In the genomic region with DNA sequence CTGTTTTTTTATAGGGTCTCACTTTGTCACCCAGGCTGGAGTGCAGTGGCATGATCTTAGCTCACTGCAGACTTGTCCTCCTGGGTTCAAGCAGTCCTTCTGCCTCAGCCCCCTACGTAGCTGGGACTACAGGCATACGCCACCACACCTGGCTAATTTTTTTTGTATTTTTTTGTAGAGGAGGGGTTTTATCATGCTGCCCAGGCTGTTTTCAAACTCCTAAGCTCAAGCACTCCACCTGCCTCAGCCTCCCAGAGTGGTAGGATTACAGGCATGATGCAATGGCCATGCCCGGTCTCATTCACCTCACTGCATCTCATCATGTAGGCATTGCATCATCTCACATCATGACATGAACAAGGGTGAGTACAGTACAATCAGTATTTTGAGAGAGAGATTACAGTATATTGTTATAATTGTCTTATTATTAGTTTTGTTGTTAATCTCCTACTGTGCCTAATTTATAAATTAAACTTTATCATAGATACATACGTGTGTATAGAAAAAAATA, we compare ENCODE assay signal across 27 cellular contexts.
"Had no signal": no experiment of that assay in that cellular context is flagged by ENCODE, and none has a peak within 500 bp of the region (broad histone marks: within the 10 kb centered on the region; RNA-seq: fewer than 3 reads in every experiment).

No MANE protein-coding gene starts in this region.

- H3K27me3 Mint-ChIP-seq: activated naive CD8-positive, alpha-beta T cell treated with anti-CD3 and anti-CD28 coated beads, Interleukin-2, amount 10 ng/mL, durations not matched to agents 7 days and 5 days had no signal

- H3K27ac Mint-ChIP-seq: activated CD8-positive, alpha-beta T cell treated with anti-CD3 and anti-CD28 coated beads, Interleukin-2, amount 10 ng/mL, durations not matched to agents 7 days and 5 days; activated naive CD8-positive, alpha-beta T cell treated with anti-CD3 and anti-CD28 coated beads, Interleukin-2, amount 10 ng/mL, durations not matched to agents 7 days and 5 days had no signal

- H3K36me3 Mint-ChIP-seq: activated naive CD8-positive, alpha-beta T cell treated with anti-CD3 and anti-CD28 coated beads, Interleukin-2, amount 10 ng/mL, durations not matched to agents 7 days and 5 days had no signal

- H3K4me2 ChIP-seq: SK-N-SH had no signal

- H3K27me3 ChIP-seq: adrenal gland, colonic mucosa, SJCRH30 had no signal

- H3K4me3 ChIP-seq: adrenal gland, colonic mucosa, SJCRH30 had no signal

- H3K9me3 ChIP-seq: adrenal gland, colonic mucosa, SJCRH30, SK-N-SH had no signal

- H3K4me1 ChIP-seq: adrenal gland, colonic mucosa, SJCRH30 had no signal

- H3K27ac ChIP-seq: adrenal gland, colonic mucosa, SJCRH30, WERI-Rb-1 had no signal

- H3K4me3 Mint-ChIP-seq: activated CD8-positive, alpha-beta T cell treated with anti-CD3 and anti-CD28 coated beads, Interleukin-2, amount 10 ng/mL, durations not matched to agents 7 days and 5 days; activated naive CD8-positive, alpha-beta T cell treated with anti-CD3 and anti-CD28 coated beads, Interleukin-2, amount 10 ng/mL, durations not matched to agents 7 days and 5 days had no signal

- ATAC-seq: activated CD8-positive, alpha-beta T cell treated with anti-CD3 and anti-CD28 coated beads, Interleukin-2, amount 10 ng/mL, durations not matched to agents 7 days and 5 days; Panc1 had no signal

- H3K9ac ChIP-seq: SK-N-SH had no signal

- H3K36me3 ChIP-seq: adrenal gland, colonic mucosa, SJCRH30, WERI-Rb-1 had no signal

- DNase-seq: activated CD4-positive, alpha-beta T cell treated with anti-CD3 and anti-CD28 coated beads for 4 hours; activated CD4-positive, alpha-beta T cell treated with anti-CD3 and anti-CD28 coated beads, Interleukin-2, amount 50 U/mL, for 4 hours; activated CD8-positive, alpha-beta memory T cell treated with anti-CD3 and anti-CD28 coated beads, Interleukin-2, amount 50 U/mL, for 48 hours; activated CD8-positive, alpha-beta T cell treated with anti-CD3 and anti-CD28 coated beads, Interleukin-2, amount 10 ng/mL, durations not matched to agents 7 days and 5 days; activated naive CD4-positive, alpha-beta T cell treated with anti-CD3 and anti-CD28 coated beads, Interleukin-2, amount 50 U/mL, for 16 hours; activated naive CD8-positive, alpha-beta T cell treated with anti-CD3 and anti-CD28 coated beads, Interleukin-2, amount 10 ng/mL, durations not matched to agents 7 days and 5 days; activated T-cell treated with anti-CD3 and anti-CD28 coated beads, Interleukin-2, amount 50 U/mL, for 1 hour; adrenal gland; anterior cingulate cortex; caudate nucleus; colonic mucosa; MM.1S; NCI-H1105; NCI-H1436 treated with DMSO at 0.1 percent for 48 hours; NCI-H187; NCI-H2081; NCI-H2171 treated with DMSO at 0.1 percent for 48 hours; NCI-H226; NCI-H510A treated with DMSO at 0.1 percent for 48 hours; NCI-H69; Right ventricle myocardium superior; RPMI8226; SJCRH30; SK-N-SH; T-helper 1 cell; WERI-Rb-1 had no signal
